In genomic region chr16:1770328-1771071, GRCh38 we compare ENCODE assay signal across 8 cellular contexts. TPM values are rescaled to one million over a fixed set of nuclear protein-coding genes. Genes with fewer than 3 reads are reported as not detected.
DNase-seq lines count a peak whose midpoint lies in the region; ATAC-seq and TF ChIP-seq lines count a peak whose summit lies in the region.

No MANE protein-coding gene starts in this region.

- H3K27me3 Mint-ChIP-seq in central memory CD8-positive, alpha-beta T cell: no peaks in the 10 kb centered on the region

- peak overlapping the region; percentile 78 for H3K27ac Mint-ChIP-seq in central memory CD8-positive, alpha-beta T cell (ENCODE audit: low read depth)

- no peaks in the 10 kb centered on the region for H3K27me3 ChIP-seq in BE2C
- no peaks in the 10 kb centered on the region for H3K27me3 ChIP-seq in HUES6 (ENCODE audit: control insufficient read depth, insufficient read depth, low read length)

- peak overlapping the region; percentile 73 for H3K9ac ChIP-seq in HUES6 (ENCODE audit: low read length)

- H3K27ac ChIP-seq in HUES6 (ENCODE audit: low read depth, low read length): no peak overlapping the region

- peak; percentile 84 for DNase-seq in BE2C
- peak; percentile 35 for DNase-seq in T1000 (lab: John Stamatoyannopoulos, UW)
- peak in 1 of 2 donors; percentile 35 for DNase-seq in central memory CD8-positive, alpha-beta T cell (ENCODE audit: low spot score in 2 of 2)
- peak; percentile 76 for DNase-seq in kidney tubule cell (ENCODE audit: low spot score)
- DNase-seq in stimulated activated CD4-positive, alpha-beta T cell treated with anti-CD3 and anti-CD28 coated beads, Interleukin-1b, Interleukin-23, amount 100 ng/mL, for 48 hours: peak; percentile 49
- DNase-seq in SKM-1 (lab: John Stamatoyannopoulos, UW; ENCODE audit: unreplicated experiment): no peak

- peaks cover 54% of the 10 kb centered on the region for H3K36me3 ChIP-seq in BE2C
- H3K36me3 ChIP-seq in HUES6 (ENCODE audit: control insufficient read depth, insufficient read depth, low read length): peaks cover 44% of the 10 kb centered on the region

- H3K36me3 Mint-ChIP-seq in central memory CD8-positive, alpha-beta T cell (ENCODE audit: insufficient read depth): peaks cover 27% of the 10 kb centered on the region

- peaks cover 4% of the 10 kb centered on the region for H3K4me1 ChIP-seq in BE2C
- H3K4me1 ChIP-seq in HUES6 (ENCODE audit: control insufficient read depth, insufficient read depth, low read length): peaks cover 15% of the 10 kb centered on the region

- H3K9me3 ChIP-seq in BE2C (no peaks in the 10 kb centered on the region), HUES6 (ENCODE audit: control insufficient read depth, insufficient read depth, low read depth, low read length) (no peaks in the 10 kb centered on the region)

- peak; percentile 20 for ATAC-seq in central memory CD8-positive, alpha-beta T cell (replicated peaks; ENCODE audit: extremely low read depth, poor library complexity, severe bottlenecking)
- ATAC-seq in GM21786 (IDR thresholded peaks at IDR 0.05; ENCODE audit: unreplicated experiment): no peak

- no peaks in the 10 kb centered on the region for H3K9me3 Mint-ChIP-seq in central memory CD8-positive, alpha-beta T cell

- H3K4me3 ChIP-seq in BE2C (ENCODE audit: low read depth, low read length) (peak overlapping the region; percentile 92), HUES6 (ENCODE audit: low read depth, low read length) (peak overlapping the region; percentile 99)

- no peak for TF ChIP-seq CTCF in BE2C (IDR thresholded peaks at IDR 0.05; ENCODE audit: low read depth, low read length)

- H3K4me1 Mint-ChIP-seq in central memory CD8-positive, alpha-beta T cell: peaks cover 14% of the 10 kb centered on the region

- H3K4me3 Mint-ChIP-seq in central memory CD8-positive, alpha-beta T cell: peak overlapping the region; percentile 99

RNA-seq across cellular contexts. Expression of gene NME3, which starts 0.8 kb away (rescaled TPM):
- 366 TPM for polyA plus RNA-seq in BE2C (2012; ENCODE audit: insufficient read depth, insufficient read length, low read depth)

RNA-seq across cellular contexts. Expression of gene EME2, which starts 2.1 kb away (rescaled TPM):
- 30.6 TPM for polyA plus RNA-seq in BE2C (2012; ENCODE audit: insufficient read depth, insufficient read length, low read depth)

RNA-seq across cellular contexts. Expression of gene MRPS34, which starts 2.4 kb away (rescaled TPM):
- 992 TPM for polyA plus RNA-seq in BE2C (2012; ENCODE audit: insufficient read depth, insufficient read length, low read depth)

RNA-seq across cellular contexts. Expression of gene SPSB3, which starts 11.9 kb away (rescaled TPM):
- polyA plus RNA-seq in BE2C (2012; ENCODE audit: insufficient read depth, insufficient read length, low read depth): 95.7 TPM

RNA-seq across cellular contexts. Expression of gene NUBP2, which starts 12.3 kb away (rescaled TPM):
- 438 TPM for polyA plus RNA-seq in BE2C (2012; ENCODE audit: insufficient read depth, insufficient read length, low read depth)
